Comparison of ENCODE assay signal across 12 cellular contexts in the genomic region with DNA sequence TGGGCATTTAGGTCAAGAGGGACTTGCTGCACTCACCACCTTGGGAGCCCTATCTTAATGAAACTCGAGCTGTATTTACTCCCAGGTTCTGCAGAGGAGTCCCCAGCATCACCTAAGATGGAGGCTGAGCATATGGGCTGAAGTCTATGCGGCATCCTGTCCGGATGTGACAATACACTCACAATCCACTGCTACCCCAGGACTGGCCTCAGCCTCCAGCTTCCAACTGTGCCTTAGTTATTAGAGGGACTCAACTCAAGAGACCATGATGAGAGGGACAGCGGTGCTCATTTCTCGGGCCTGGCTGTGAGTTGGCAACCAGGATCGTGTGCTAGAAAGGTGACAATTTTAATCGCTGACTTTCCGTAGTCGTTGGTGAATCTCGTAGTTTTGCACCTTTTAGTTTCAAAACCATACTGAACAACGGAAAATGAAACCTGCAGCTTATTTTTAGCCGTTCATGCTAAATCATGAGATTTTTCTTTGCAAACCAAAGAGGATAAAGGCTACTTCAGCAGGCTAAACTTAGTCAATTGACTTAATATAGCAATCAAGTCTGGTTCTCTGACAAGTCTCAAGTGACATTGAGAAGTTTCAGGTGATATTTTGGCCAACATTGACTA. TPM values are rescaled to one million over a fixed set of nuclear protein-coding genes. Genes with fewer than 3 reads are reported as not detected.
DNase-seq lines count a peak whose midpoint lies in the region; ATAC-seq, FAIRE-seq and TF ChIP-seq lines count a peak whose summit lies in the region.
"Had no signal": no experiment of that assay in that cellular context is flagged by ENCODE, and none has a peak within 500 bp of the region (broad histone marks: within the 10 kb centered on the region; RNA-seq: fewer than 3 reads in every experiment).

No MANE protein-coding gene starts in this region.

- H3K36me3 Mint-ChIP-seq in activated CD8-positive, alpha-beta T cell treated with anti-CD3 and anti-CD28 coated beads, Interleukin-2, amount 10 ng/mL, durations not matched to agents 7 days and 5 days (ENCODE audit: low read depth): no peaks in the 10 kb centered on the region
- H3K36me3 Mint-ChIP-seq in CD14-positive monocyte: no peaks in the 10 kb centered on the region

- H3K27ac Mint-ChIP-seq in activated CD8-positive, alpha-beta T cell treated with anti-CD3 and anti-CD28 coated beads, Interleukin-2, amount 10 ng/mL, durations not matched to agents 7 days and 5 days: peak overlapping the region; percentile 86
- H3K27ac Mint-ChIP-seq in CD14-positive monocyte: no peak overlapping the region

- ATAC-seq in GM19328 (IDR thresholded peaks at IDR 0.05; ENCODE audit: unreplicated experiment): peak; percentile 61
- ATAC-seq in HG03066 (IDR thresholded peaks at IDR 0.05; ENCODE audit: low read depth, unreplicated experiment): peak; percentile 54
- ATAC-seq in activated CD8-positive, alpha-beta T cell treated with anti-CD3 and anti-CD28 coated beads, Interleukin-2, amount 10 ng/mL, durations not matched to agents 7 days and 5 days: peak; percentile 38
- no peak for ATAC-seq in HepG2
- ATAC-seq: gastroesophageal sphincter had no signal

- in situ Hi-C loops in HepG2 (cut with HindIII; ENCODE audit: extremely low pct_ligation_motif_present, low pct_unique_long_range_greater_than_20kb): no loop called here

- H3K9me3 Mint-ChIP-seq in activated CD8-positive, alpha-beta T cell treated with anti-CD3 and anti-CD28 coated beads, Interleukin-2, amount 10 ng/mL, durations not matched to agents 7 days and 5 days (ENCODE audit: insufficient read depth): no peaks in the 10 kb centered on the region
- H3K9me3 Mint-ChIP-seq in CD14-positive monocyte: peaks cover 0 to 3% (median 0%) of the 10 kb centered on the region in 7 donors

- no peaks in the 10 kb centered on the region for H4K20me1 ChIP-seq in HepG2 (ENCODE audit: insufficient read depth, low read length)

- H3K79me2 ChIP-seq in HepG2 (ENCODE audit: insufficient read depth, low read length): no peaks in the 10 kb centered on the region

- no peak overlapping the region for H3K9ac ChIP-seq in HepG2 (ENCODE audit: insufficient read depth, low read depth, low read length)

- H3K36me3 ChIP-seq in GM06990 (ENCODE audit: control insufficient read depth, insufficient read depth, low read length): peaks cover 9% of the 10 kb centered on the region
- peaks cover 14 to 80% of the 10 kb centered on the region in 2 experiments for H3K36me3 ChIP-seq in HepG2 (replicated peaks in 1 of 2; ENCODE audit: control insufficient read depth in 1 of 2, insufficient read depth in 2 of 2, low read length in 2 of 2)
- H3K36me3 ChIP-seq: prostate gland had no signal

- TF ChIP-seq CTCF in GM06990 (IDR thresholded peaks at IDR 0.05; ENCODE audit: insufficient read depth, low read length, poor library complexity, severe bottlenecking) (no peak), HepG2 (CRISPR knock-in tag; IDR thresholded peaks at IDR 0.05) (no peak), CD14-positive monocyte (IDR thresholded peaks at IDR 0.05) (no peak)

- no peak overlapping the region for H2AFZ ChIP-seq in HepG2 (ENCODE audit: low read length)

- no peaks in the 10 kb centered on the region for H3K9me3 ChIP-seq in HepG2 (ENCODE audit: low read length)
- H3K9me3 ChIP-seq: gastroesophageal sphincter, prostate gland had no signal

- no peaks in the 10 kb centered on the region for H3K27me3 ChIP-seq in GM06990 (replicated peaks; ENCODE audit: control insufficient read depth, insufficient read depth, low read length)
- no peaks in the 10 kb centered on the region for H3K27me3 ChIP-seq in HepG2 (ENCODE audit: control insufficient read depth in 1 of 2, insufficient read depth in 2 of 2, low read length in 2 of 2)
- H3K27me3 ChIP-seq: gastroesophageal sphincter had no signal

- peaks cover 37% of the 10 kb centered on the region for H3K4me1 Mint-ChIP-seq in activated CD8-positive, alpha-beta T cell treated with anti-CD3 and anti-CD28 coated beads, Interleukin-2, amount 10 ng/mL, durations not matched to agents 7 days and 5 days (ENCODE audit: low read depth)
- peaks cover 5% of the 10 kb centered on the region for H3K4me1 Mint-ChIP-seq in CD14-positive monocyte

- H3K4me2 ChIP-seq in HepG2 (ENCODE audit: low read depth, low read length): no peak overlapping the region

- CTCF ChIA-PET in activated CD8-positive, alpha-beta T cell treated with anti-CD3 and anti-CD28 coated beads, Interleukin-2, amount 10 ng/mL, durations not matched to agents 7 days and 5 days (lab: Charles Lee): interaction anchor here (0.7 to 1.8 kb wide), 6 partner anchors 9 to 75 kb away, joined by 3 to 8 read pairs (median 3); no protein-coding TSS in a partner anchor
- CTCF ChIA-PET in HepG2 (lab: Yijun Ruan, JAX; ENCODE audit: low intra/inter-chr PET ratio, low total read pairs): no interaction called here

- peak; percentile 86 for DNase-seq in GM06990 (ENCODE audit: extremely low read depth, insufficient read length)
- DNase-seq in activated CD8-positive, alpha-beta T cell treated with anti-CD3 and anti-CD28 coated beads, Interleukin-2, amount 10 ng/mL, durations not matched to agents 7 days and 5 days: no peak
- no peak for DNase-seq in HepG2 (ENCODE audit: low spot score)
- no peak for DNase-seq in CD14-positive monocyte (ENCODE audit: low spot score)
- DNase-seq in mesenteric fat pad (ENCODE audit: low spot score): no peak
- no peak for DNase-seq in SHP77 (lab: John Stamatoyannopoulos, UW)
- DNase-seq: DMS79 treated with DMSO at 0.1 percent for 48 hours, NCI-H1105 had no signal

- TF ChIP-seq POLR2A in HepG2 (IDR thresholded peaks at IDR 0.05; ENCODE audit: insufficient read depth in 1 of 2, low read depth in 2 of 2, low read length in 2 of 2): no peak

- no peak for TF ChIP-seq RAD21 in HepG2 (CRISPR knock-in tag; IDR thresholded peaks at IDR 0.05)

- WGBS in HepG2 (ENCODE audit: low lambda C conversion rate): 95% methylated on average over 10 of the region's 12 CpGs

- H3K4me3 ChIP-seq in GM06990 (replicated peaks; ENCODE audit: low read depth, low read length) (no peak overlapping the region), HepG2 (replicated peaks in 1 of 3; ENCODE audit: insufficient read depth in 1 of 3, low read depth in 2 of 3, low read length in 3 of 3) (no peak overlapping the region)
- H3K4me3 ChIP-seq: gastroesophageal sphincter, prostate gland had no signal

- H3K27ac ChIP-seq in HepG2 (ENCODE audit: extremely low read length, insufficient read depth, low read length): no peak overlapping the region
- H3K27ac ChIP-seq: gastroesophageal sphincter, prostate gland had no signal

- peaks cover 3% of the 10 kb centered on the region for H3K27me3 Mint-ChIP-seq in activated CD8-positive, alpha-beta T cell treated with anti-CD3 and anti-CD28 coated beads, Interleukin-2, amount 10 ng/mL, durations not matched to agents 7 days and 5 days (ENCODE audit: low read depth)
- H3K27me3 Mint-ChIP-seq in CD14-positive monocyte (ENCODE audit: low read depth in 3 of 3): peaks cover 0 to 2% (median 1%) of the 10 kb centered on the region in 3 donors

- intact Hi-C loops in HepG2 (cut with micrococcal nuclease; ENCODE audit: unreplicated experiment) (no loop called here), CD14-positive monocyte (cut with micrococcal nuclease) (no loop called here)

- POLR2A ChIA-PET in activated CD8-positive, alpha-beta T cell treated with anti-CD3 and anti-CD28 coated beads, Interleukin-2, amount 10 ng/mL, durations not matched to agents 7 days and 5 days (lab: Charles Lee): interaction anchor here (1.0 to 1.1 kb wide), 2 partner anchors 9 to 10 kb away, joined by 4 to 5 read pairs; no protein-coding TSS in a partner anchor
- POLR2A ChIA-PET in HepG2 (lab: Yijun Ruan, JAX): interaction anchor here (0.6 kb wide), 1 partner anchor 95 kb away, joined by 3 read pairs; no protein-coding TSS in a partner anchor

- FAIRE-seq in HepG2 (lab: Jason Lieb, UNC): no peak

- TF ChIP-seq EP300 in HepG2 (IDR thresholded peaks at IDR 0.05; ENCODE audit: low read depth in 2 of 2, low read length in 2 of 2) (no peak), HepG2 (CRISPR knock-in tag; IDR thresholded peaks at IDR 0.05; ENCODE audit: borderline replicate concordance) (no peak)

- BruUV-seq in HepG2 (replicated peaks; lab: Mats Ljungman, UMichigan): no TSS peak

- no peak overlapping the region for H3K4me3 Mint-ChIP-seq in activated CD8-positive, alpha-beta T cell treated with anti-CD3 and anti-CD28 coated beads, Interleukin-2, amount 10 ng/mL, durations not matched to agents 7 days and 5 days
- no peak overlapping the region for H3K4me3 Mint-ChIP-seq in CD14-positive monocyte

- H3K4me1 ChIP-seq in HepG2 (ENCODE audit: insufficient read depth, low read length): no peaks in the 10 kb centered on the region

TF ChIP-seq in HepG2, 621 proteins besides CTCF, POLR2A, EP300 and RAD21 (continues in another document):
- TF ChIP-seq ZSCAN9 (CRISPR knock-in tag; IDR thresholded peaks at IDR 0.05; ENCODE audit: borderline replicate concordance): no peak

RNA-seq across cellular contexts. Expression of gene ZBTB38, which starts 11.1 kb away (rescaled TPM):
- 10 to 100 TPM; 27.8 to 29.6 TPM for total RNA-seq in activated CD8-positive, alpha-beta T cell treated with anti-CD3 and anti-CD28 coated beads, Interleukin-2, amount 10 ng/mL, durations not matched to agents 7 days and 5 days
- total RNA-seq in HepG2 (2016; rRNA removed; fragmentation: Illumina TruSeq; extraction: Trizol) (51.7 and 77.9 TPM in 2 replicates), mesenteric fat pad (75.4 TPM)
- total RNA-seq in HepG2 (2016; cell fraction: cytosol; rRNA removed; fragmentation: Illumina TruSeq; extraction: Trizol; ENCODE audit: low read depth): 8.0 and 8.8 TPM in 2 replicates
- 47.2 and 73.5 TPM in 2 replicates for total RNA-seq in HepG2 (2016; cell fraction: insoluble cytoplasmic fraction; rRNA removed; fragmentation: Illumina TruSeq; extraction: Trizol)
- 24.0 and 25.0 TPM in 2 replicates for total RNA-seq in HepG2 (2016; cell fraction: membrane; rRNA removed; fragmentation: Illumina TruSeq; extraction: Trizol)
- total RNA-seq in HepG2 (2016; cell fraction: nucleus; rRNA removed; fragmentation: Illumina TruSeq; extraction: Trizol): 50.9 and 56.2 TPM in 2 replicates
- polyA plus RNA-seq in HepG2 (2011; rRNA removed) (20.4 and 26.8 TPM in 2 replicates), CD14-positive monocyte (10 to 100 TPM; 19.0 to 28.5 TPM)
- 14.8 and 18.8 TPM in 2 replicates for polyA plus RNA-seq in HepG2 (2011; cell fraction: cytosol; rRNA removed)
- polyA plus RNA-seq in HepG2 (2011; cell fraction: nucleus; rRNA removed): 26.0 and 30.5 TPM in 2 replicates
- 30.3 and 41.4 TPM in 2 replicates for polyA plus RNA-seq in HepG2 (2012)
- 0.80 and 1.00 TPM in 2 replicates for polyA plus RNA-seq in HepG2 (2016; cell fraction: cytosol; fragmentation: Illumina TruSeq; extraction: Trizol; ENCODE audit: low read depth)
- 32.5 and 33.4 TPM in 2 replicates for polyA plus RNA-seq in HepG2 (2016; cell fraction: insoluble cytoplasmic fraction; fragmentation: Illumina TruSeq; extraction: Trizol; ENCODE audit: low read depth)
- 2.7 and 3.4 TPM in 2 replicates for polyA plus RNA-seq in HepG2 (2016; cell fraction: membrane; fragmentation: Illumina TruSeq; extraction: Trizol; ENCODE audit: low read depth)
- polyA plus RNA-seq in HepG2 (2016; cell fraction: nucleus; fragmentation: Illumina TruSeq; extraction: Trizol; ENCODE audit: insufficient read depth, low read depth): 35.8 and 35.9 TPM in 2 replicates
- polyA minus RNA-seq in HepG2 (2011; rRNA and poly(A)+ RNA removed; ENCODE audit: low replicate concordance): 48.8 and 66.3 TPM in 2 replicates
- 52.1 and 52.3 TPM in 2 replicates for polyA minus RNA-seq in HepG2 (2011; cell fraction: cytosol; rRNA and poly(A)+ RNA removed)
- 130 and 149 TPM in 2 replicates for polyA minus RNA-seq in HepG2 (2011; cell fraction: nucleus; rRNA and poly(A)+ RNA removed)
